Comparison of ENCODE assay signal across 9 cellular contexts in the genomic region with DNA sequence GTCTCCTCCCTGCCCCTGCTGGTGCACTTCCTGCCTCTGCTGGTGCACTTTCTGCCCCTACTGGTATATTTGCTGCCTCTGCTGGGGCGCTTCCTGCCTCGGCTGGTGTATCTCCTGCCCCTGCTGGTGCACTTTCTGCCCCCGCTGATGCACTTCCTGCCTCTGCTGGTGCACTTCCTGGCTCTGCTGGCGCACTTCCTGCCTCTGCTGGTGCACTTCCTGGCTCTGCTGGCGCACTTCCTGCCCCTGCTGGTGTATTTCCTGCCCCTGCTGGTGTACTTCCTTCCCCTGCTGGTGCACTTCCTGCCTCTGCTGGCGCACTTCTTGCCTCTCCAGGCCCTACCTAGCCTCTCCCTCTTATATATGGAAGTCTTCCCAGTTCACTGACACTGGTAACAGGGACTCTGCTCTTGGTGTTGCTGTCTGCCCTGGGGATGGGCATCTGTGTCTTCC. TPM values are rescaled to one million over a fixed set of nuclear protein-coding genes. Genes with fewer than 3 reads are reported as not detected.
DNase-seq lines count a peak whose midpoint lies in the region; ATAC-seq, FAIRE-seq and TF ChIP-seq lines count a peak whose summit lies in the region.
"Had no signal": no experiment of that assay in that cellular context is flagged by ENCODE, and none has a peak within 500 bp of the region (broad histone marks: within the 10 kb centered on the region; RNA-seq: fewer than 3 reads in every experiment).

No MANE protein-coding gene starts in this region.

- no peaks in the 10 kb centered on the region for H3K36me3 ChIP-seq in spleen

- H3K27me3 Mint-ChIP-seq in T-helper 1 cell treated with Interleukin-12 subunit alpha and Interleukin-12 subunit beta and Interleukin-4 antibody, amounts not matched to agents 30 μg/mL and 1 μg/mL, for 36 hours (ENCODE audit: low read depth) = peaks cover 10% of the 10 kb centered on the region

- POLR2A ChIA-PET in GM10248 (lab: Yijun Ruan, JAX) = no interaction called here

- TF ChIP-seq CTCF in GM10248 (IDR thresholded peaks at IDR 0.05; ENCODE audit: control extremely low read depth, extremely low read depth, low read depth, missing control alignments) (peak; percentile 7), spleen (IDR thresholded peaks at IDR 0.05 in 8 of 11, conservative IDR thresholded peaks at IDR 0.05 in 3 of 11) (peak in 9 of 11 experiments; percentile 37 to 72 (median 61)), dorsolateral prefrontal cortex (IDR thresholded peaks at IDR 0.05 in 54 of 56, conservative IDR thresholded peaks at IDR 0.05 in 2 of 56; ENCODE audit: low read depth in 1 of 56, partially characterized antibody in 56 of 56) (peak in 2 of 56 donors; percentile 9), D721Med (IDR thresholded peaks at IDR 0.05; ENCODE audit: insufficient read depth, missing control alignments) (no peak)

- H3K9me3 ChIP-seq in spleen = peaks cover 0 to 19% (median 14%) of the 10 kb centered on the region in 8 donors

- no peak for FAIRE-seq in D721Med (lab: Jason Lieb, UNC)

- no peak for ATAC-seq in GM19463 (IDR thresholded peaks at IDR 0.05; ENCODE audit: unreplicated experiment)

- H3K27me3 ChIP-seq in spleen (replicated peaks in 1 of 7) = peaks cover 0 to 28% (median 0%) of the 10 kb centered on the region in 7 donors
- no peaks in the 10 kb centered on the region for H3K27me3 ChIP-seq in dorsolateral prefrontal cortex

- TF ChIP-seq POLR2A in spleen (IDR thresholded peaks at IDR 0.05) = peak in 1 of 3 donors; percentile 2

- peak overlapping the region; percentile 90 for H3K27ac Mint-ChIP-seq in T-helper 1 cell treated with Interleukin-12 subunit alpha and Interleukin-12 subunit beta and Interleukin-4 antibody, amounts not matched to agents 30 μg/mL and 1 μg/mL, for 36 hours

- H3K4me3 Mint-ChIP-seq in T-helper 1 cell treated with Interleukin-12 subunit alpha and Interleukin-12 subunit beta and Interleukin-4 antibody, amounts not matched to agents 30 μg/mL and 1 μg/mL, for 36 hours = peak overlapping the region; percentile 63

- DNase-seq in GM10248 (ENCODE audit: extremely low spot score) (no peak), spleen (peak; percentile 91), dorsolateral prefrontal cortex (no peak), DMS153 (lab: John Stamatoyannopoulos, UW) (no peak), D721Med (ENCODE audit: insufficient read length, low spot score) (no peak)
- peak; percentile 62 for DNase-seq in activated naive CD8-positive, alpha-beta T cell treated with anti-CD3 and anti-CD28 coated beads, Interleukin-2, amount 50 U/mL, for 16 hours (ENCODE audit: low read depth, low spot score)

- H3K4me1 Mint-ChIP-seq in T-helper 1 cell treated with Interleukin-12 subunit alpha and Interleukin-12 subunit beta and Interleukin-4 antibody, amounts not matched to agents 30 μg/mL and 1 μg/mL, for 36 hours (ENCODE audit: low read depth) = peaks cover 16% of the 10 kb centered on the region

- H3K36me3 Mint-ChIP-seq in T-helper 1 cell treated with Interleukin-12 subunit alpha and Interleukin-12 subunit beta and Interleukin-4 antibody, amounts not matched to agents 30 μg/mL and 1 μg/mL, for 36 hours (ENCODE audit: low read depth) = peaks cover 15% of the 10 kb centered on the region

- H3K27ac ChIP-seq in spleen (peak overlapping the region; percentile 76 to 93 (median 82)), dorsolateral prefrontal cortex (peak overlapping the region in 17 of 59 donors; percentile 11 to 76 (median 40))

- CTCF ChIA-PET in GM10248 (lab: Yijun Ruan, JAX) = interaction anchor here (1.1 to 14.9 kb wide), 4 partner anchors 9 to 319 kb away, joined by 3 to 111 read pairs (median 30); a partner anchor contains a TSS

- intact Hi-C loops in spleen (cut with DNase I; ENCODE audit: low total_unique reads) = no loop called here
- intact Hi-C loops in dorsolateral prefrontal cortex (cut with DNase I) = no loop called here

- WGBS in spleen, 5 donors = 35 to 57% (median 38%) methylated on average over 6 of the region's 6 CpGs

- H3K4me3 ChIP-seq in spleen (peak overlapping the region in 1 of 8 donors; percentile 50), dorsolateral prefrontal cortex (no peak overlapping the region)

- peaks cover 14% of the 10 kb centered on the region for H3K9me3 Mint-ChIP-seq in T-helper 1 cell treated with Interleukin-12 subunit alpha and Interleukin-12 subunit beta and Interleukin-4 antibody, amounts not matched to agents 30 μg/mL and 1 μg/mL, for 36 hours

- H3K4me1 ChIP-seq in spleen = peaks cover 0 to 10% (median 0%) of the 10 kb centered on the region in 6 donors

RNA-seq across cellular contexts. Expression of a gene that starts 10.1 kb away (rescaled TPM):
- total RNA-seq in spleen = 10 to 100 TPM in 6 of 7 donors, 1 to 10 TPM in 1; 9.9 to 36.8 (median 15.4) TPM
- 10 to 100 TPM; 16.9 to 30.4 (median 26.4) TPM for polyA plus RNA-seq in spleen
- 10 to 100 TPM in 3 of 120 experiments, 1 to 10 TPM in 117; 1.3 to 14.2 (median 4.0) TPM for total RNA-seq in dorsolateral prefrontal cortex

RNA-seq across cellular contexts. Expression of a gene that starts 36.1 kb away (rescaled TPM):
- total RNA-seq in spleen (not detected), dorsolateral prefrontal cortex (under 1 TPM in 3 of 120 experiments, not detected in 117; 0.22 to 0.66 (median 0.25) TPM)
- not detected for polyA plus RNA-seq in spleen
- total RNA-seq: epithelial cell of proximal tubule had no signal

RNA-seq across cellular contexts. Expression of a gene that starts 38.9 kb away (rescaled TPM):
- total RNA-seq in spleen (1 to 10 TPM in 6 of 7 donors, under 1 TPM in 1; 0.52 to 6.1 (median 2.4) TPM), dorsolateral prefrontal cortex (100 to 1,000 TPM in 7 of 120 experiments, 10 to 100 TPM in 113; 48.9 to 142 (median 72.0) TPM)
- 1 to 10 TPM in 1 of 3 donors, under 1 TPM in 2; 0.54 to 1.5 (median 0.96) TPM for polyA plus RNA-seq in spleen

RNA-seq across cellular contexts. Expression of a gene that starts 48.5 kb away (rescaled TPM):
- total RNA-seq in spleen (10 to 100 TPM; 10.2 to 19.5 (median 15.9) TPM), dorsolateral prefrontal cortex (10 to 100 TPM; 18.9 to 55.4 (median 34.4) TPM)
- polyA plus RNA-seq in spleen = 10 to 100 TPM in 1 of 3 donors, 1 to 10 TPM in 2; 6.5 to 11.0 (median 8.3) TPM

Comparison
In these comparisons a context has a peak if more than half of its experiments do, and no peak if none do; other contexts are left out.
1. DNase-seq: peak in activated naive CD8-positive, alpha-beta T cell treated with anti-CD3 and anti-CD28 coated beads, Interleukin-2, amount 50 U/mL, for 16 hours (single experiment) and spleen (single experiment); none in GM10248 (single experiment), dorsolateral prefrontal cortex (0 of 10), DMS153 (single experiment) and D721Med (single experiment).
2. RNA of a gene that starts 38.9 kb away (total RNA-seq): 48.9 to 142 TPM in dorsolateral prefrontal cortex; 0.52 to 6.1 TPM in spleen; every median in the first group is over 4 times any median in the second.